Comparison of ENCODE assay signal across 25 cellular contexts in genomic region chr4:182236186-182236585, GRCh38. TPM values are rescaled to one million over a fixed set of nuclear protein-coding genes. Genes with fewer than 3 reads are reported as not detected.
"Had no signal": no experiment of that assay in that cellular context is flagged by ENCODE, and none has a peak within 500 bp of the region (broad histone marks: within the 10 kb centered on the region; RNA-seq: fewer than 3 reads in every experiment).

No MANE protein-coding gene starts in this region.

- H3K4me3 ChIP-seq: K562 had no signal

- H3K4me2 ChIP-seq: KMS-11, SK-N-SH had no signal

- DNase-seq: Kasumi-1, MM.1S, NCI-H1092 treated with DMSO at 0.1 percent for 48 hours, NCI-H1436, NCI-H187, NCI-H2029, NCI-H2081 treated with DMSO at 0.1 percent for 48 hours, NCI-H2171, NCI-H226, NCI-H446, NCI-H510A, NCI-H524 treated with DMSO at 0.1 percent for 48 hours, NCI-H69, NCI-H774, PC-3, SHP77, SK-N-SH, SW 1271 had no signal

- H3K27ac ChIP-seq: KMS-11, RWPE1 had no signal

- H3K9ac ChIP-seq: KMS-11, SK-N-SH had no signal

- ATAC-seq: HepG2, K562, Panc1, PC-3 had no signal

- H3K9me3 ChIP-seq: SK-N-SH had no signal

RNA-seq across cellular contexts. Expression of gene TENM3, which starts 7.0 kb away (rescaled TPM):
- total RNA-seq: OCI-LY7 had no signal
- polyA plus RNA-seq: HepG2, IgD-negative memory B cell had no signal
